1 cellular context compared by ENCODE assay signal in genomic region chr16:67421030-67421429, GRCh38.
A peak's percentile ranks its signal among the peaks of the same experiment; 100 is the strongest.
TF ChIP-seq lines count a peak whose summit lies in the region.

No MANE protein-coding gene starts in this region.

TF ChIP-seq in GM23338, 12 proteins besides CTCF, POLR2A, EP300 and RAD21 (continued from another document):
- TF ChIP-seq ZNF462 (CRISPR knock-in tag; IDR thresholded peaks at IDR 0.05) (peak; percentile 43; the same call in 1 of the 2 replicates), EZH2phosphoT487 (IDR thresholded peaks at IDR 0.05; ENCODE audit: unreplicated experiment) (no peak), ZNF114 (CRISPR knock-in tag; IDR thresholded peaks at IDR 0.05) (no peak)
TF ChIP-seq in GM23338: peak in this region for 1.
